ENCODE assay signal across 29 cellular contexts in genomic region chr6:70779934-70780333, GRCh38.
DNase-seq lines count a peak whose midpoint lies in the region; ATAC-seq and TF ChIP-seq lines count a peak whose summit lies in the region.
"Had no signal": no experiment of that assay in that cellular context is flagged by ENCODE, and none has a peak within 500 bp of the region (broad histone marks: within the 10 kb centered on the region; RNA-seq: fewer than 3 reads in every experiment).

No MANE protein-coding gene starts in this region.

- CTCF ChIA-PET in activated CD8-positive, alpha-beta T cell treated with anti-CD3 and anti-CD28 coated beads for 36 hours (lab: Charles Lee), result no interaction called here
- CTCF ChIA-PET in activated CD8-positive, alpha-beta T cell treated with anti-CD3 and anti-CD28 coated beads, Interleukin-2, amount 10 ng/mL, durations not matched to agents 7 days and 5 days (lab: Charles Lee), result no interaction called here

- H3K9me3 Mint-ChIP-seq in activated CD8-positive, alpha-beta T cell treated with anti-CD3 and anti-CD28 coated beads for 36 hours, result peaks cover 15% of the 10 kb centered on the region
- H3K9me3 Mint-ChIP-seq in activated CD8-positive, alpha-beta T cell treated with anti-CD3 and anti-CD28 coated beads, Interleukin-2, amount 10 ng/mL, durations not matched to agents 7 days and 5 days (ENCODE audit: insufficient read depth), result peaks cover 34% of the 10 kb centered on the region
- H3K9me3 Mint-ChIP-seq in activated naive CD8-positive, alpha-beta T cell treated with anti-CD3 and anti-CD28 coated beads, Interleukin-2, amount 50 U/mL, for 24 hours, result peaks cover 21% of the 10 kb centered on the region
- H3K9me3 Mint-ChIP-seq in activated naive CD8-positive, alpha-beta T cell treated with anti-CD3 and anti-CD28 coated beads for 36 hours, result peaks cover 27% of the 10 kb centered on the region
- H3K9me3 Mint-ChIP-seq in stimulated activated naive CD8-positive, alpha-beta T cell treated with anti-CD3 and anti-CD28 coated beads, Interleukin-15, amount 100 ng/mL, for 72 hours, result peaks cover 37 to 40% of the 10 kb centered on the region in 2 donors

- H3K27ac Mint-ChIP-seq in activated CD8-positive, alpha-beta T cell treated with anti-CD3 and anti-CD28 coated beads for 36 hours, result no peak overlapping the region
- H3K27ac Mint-ChIP-seq in activated CD8-positive, alpha-beta T cell treated with anti-CD3 and anti-CD28 coated beads, Interleukin-2, amount 10 ng/mL, durations not matched to agents 7 days and 5 days, result no peak overlapping the region
- no peak overlapping the region for H3K27ac Mint-ChIP-seq in activated naive CD8-positive, alpha-beta T cell treated with anti-CD3 and anti-CD28 coated beads, Interleukin-2, amount 50 U/mL, for 24 hours
- H3K27ac Mint-ChIP-seq in activated naive CD8-positive, alpha-beta T cell treated with anti-CD3 and anti-CD28 coated beads for 36 hours, result no peak overlapping the region
- no peak overlapping the region for H3K27ac Mint-ChIP-seq in stimulated activated naive CD8-positive, alpha-beta T cell treated with anti-CD3 and anti-CD28 coated beads, Interleukin-15, amount 100 ng/mL, for 72 hours
- H3K27ac Mint-ChIP-seq: B cell; CD4-positive, alpha-beta memory T cell; CD4-positive, alpha-beta T cell; CD8-positive, alpha-beta T cell had no signal

- no peaks in the 10 kb centered on the region for H3K4me1 Mint-ChIP-seq in activated CD8-positive, alpha-beta T cell treated with anti-CD3 and anti-CD28 coated beads for 36 hours (ENCODE audit: low read depth)
- no peaks in the 10 kb centered on the region for H3K4me1 Mint-ChIP-seq in activated CD8-positive, alpha-beta T cell treated with anti-CD3 and anti-CD28 coated beads, Interleukin-2, amount 10 ng/mL, durations not matched to agents 7 days and 5 days (ENCODE audit: low read depth)
- H3K4me1 Mint-ChIP-seq in activated naive CD8-positive, alpha-beta T cell treated with anti-CD3 and anti-CD28 coated beads, Interleukin-2, amount 50 U/mL, for 24 hours, result no peaks in the 10 kb centered on the region
- no peaks in the 10 kb centered on the region for H3K4me1 Mint-ChIP-seq in activated naive CD8-positive, alpha-beta T cell treated with anti-CD3 and anti-CD28 coated beads for 36 hours
- H3K4me1 Mint-ChIP-seq in stimulated activated naive CD8-positive, alpha-beta T cell treated with anti-CD3 and anti-CD28 coated beads, Interleukin-15, amount 100 ng/mL, for 72 hours, result no peaks in the 10 kb centered on the region
- H3K4me1 Mint-ChIP-seq: B cell, CD14-positive monocyte had no signal

- no peaks in the 10 kb centered on the region for H3K27me3 Mint-ChIP-seq in activated CD8-positive, alpha-beta T cell treated with anti-CD3 and anti-CD28 coated beads for 36 hours
- no peaks in the 10 kb centered on the region for H3K27me3 Mint-ChIP-seq in activated CD8-positive, alpha-beta T cell treated with anti-CD3 and anti-CD28 coated beads, Interleukin-2, amount 10 ng/mL, durations not matched to agents 7 days and 5 days (ENCODE audit: low read depth)
- H3K27me3 Mint-ChIP-seq in activated naive CD8-positive, alpha-beta T cell treated with anti-CD3 and anti-CD28 coated beads, Interleukin-2, amount 50 U/mL, for 24 hours, result no peaks in the 10 kb centered on the region
- H3K27me3 Mint-ChIP-seq in activated naive CD8-positive, alpha-beta T cell treated with anti-CD3 and anti-CD28 coated beads for 36 hours, result no peaks in the 10 kb centered on the region
- H3K27me3 Mint-ChIP-seq in stimulated activated naive CD8-positive, alpha-beta T cell treated with anti-CD3 and anti-CD28 coated beads, Interleukin-15, amount 100 ng/mL, for 72 hours, result no peaks in the 10 kb centered on the region
- H3K27me3 Mint-ChIP-seq: B cell; CD4-positive, alpha-beta memory T cell; CD4-positive, alpha-beta T cell; CD4-positive, CD25-positive, alpha-beta regulatory T cell; CD8-positive, alpha-beta memory T cell had no signal

- intact Hi-C loops in activated CD8-positive, alpha-beta T cell treated with anti-CD3 and anti-CD28 coated beads for 36 hours (cut with micrococcal nuclease), result no loop called here

- ATAC-seq in activated CD8-positive, alpha-beta T cell treated with anti-CD3 and anti-CD28 coated beads for 36 hours, result no peak
- no peak for ATAC-seq in activated CD8-positive, alpha-beta T cell treated with anti-CD3 and anti-CD28 coated beads, Interleukin-2, amount 10 ng/mL, durations not matched to agents 7 days and 5 days
- ATAC-seq in activated naive CD8-positive, alpha-beta T cell treated with anti-CD3 and anti-CD28 coated beads, Interleukin-2, amount 50 U/mL, for 24 hours, result peak; percentile 69
- peak; percentile 68 for ATAC-seq in stimulated activated naive CD8-positive, alpha-beta T cell treated with anti-CD3 and anti-CD28 coated beads, Interleukin-15, Interleukin-2, amounts not matched to agents 100 U/mL and 50 U/mL, for 24 hours
- ATAC-seq in stimulated activated naive CD8-positive, alpha-beta T cell treated with anti-CD3 and anti-CD28 coated beads, Interleukin-15, amount 100 ng/mL, for 72 hours, result no peak
- ATAC-seq: A549; CD8-positive, alpha-beta T cell had no signal

- POLR2A ChIA-PET in activated CD8-positive, alpha-beta T cell treated with anti-CD3 and anti-CD28 coated beads for 36 hours (lab: Charles Lee), result no interaction called here
- POLR2A ChIA-PET in activated CD8-positive, alpha-beta T cell treated with anti-CD3 and anti-CD28 coated beads, Interleukin-2, amount 10 ng/mL, durations not matched to agents 7 days and 5 days (lab: Charles Lee), result interaction anchor here (0.6 kb wide), 1 partner anchor 13 kb away, joined by 3 read pairs; no protein-coding TSS in a partner anchor

- peaks cover 46% of the 10 kb centered on the region for H3K36me3 Mint-ChIP-seq in activated CD8-positive, alpha-beta T cell treated with anti-CD3 and anti-CD28 coated beads for 36 hours (ENCODE audit: low read depth)
- H3K36me3 Mint-ChIP-seq in activated CD8-positive, alpha-beta T cell treated with anti-CD3 and anti-CD28 coated beads, Interleukin-2, amount 10 ng/mL, durations not matched to agents 7 days and 5 days (ENCODE audit: low read depth), result peaks cover 35% of the 10 kb centered on the region
- H3K36me3 Mint-ChIP-seq in activated naive CD8-positive, alpha-beta T cell treated with anti-CD3 and anti-CD28 coated beads, Interleukin-2, amount 50 U/mL, for 24 hours (ENCODE audit: low read depth), result peaks cover 52% of the 10 kb centered on the region
- H3K36me3 Mint-ChIP-seq in activated naive CD8-positive, alpha-beta T cell treated with anti-CD3 and anti-CD28 coated beads for 36 hours, result peaks cover 55% of the 10 kb centered on the region

- DNase-seq in activated CD8-positive, alpha-beta T cell treated with anti-CD3 and anti-CD28 coated beads for 36 hours, result peak; percentile 2
- no peak for DNase-seq in activated CD8-positive, alpha-beta T cell treated with anti-CD3 and anti-CD28 coated beads, Interleukin-2, amount 10 ng/mL, durations not matched to agents 7 days and 5 days
- no peak for DNase-seq in activated naive CD8-positive, alpha-beta T cell treated with anti-CD3 and anti-CD28 coated beads, Interleukin-2, amount 50 U/mL, for 24 hours
- no peak for DNase-seq in activated naive CD8-positive, alpha-beta T cell treated with anti-CD3 and anti-CD28 coated beads for 36 hours
- no peak for DNase-seq in stimulated activated naive CD8-positive, alpha-beta T cell treated with anti-CD3 and anti-CD28 coated beads, Interleukin-15, Interleukin-2, amounts not matched to agents 100 U/mL and 50 U/mL, for 24 hours
- no peak for DNase-seq in stimulated activated naive CD8-positive, alpha-beta T cell treated with anti-CD3 and anti-CD28 coated beads, Interleukin-15, amount 100 ng/mL, for 72 hours
- DNase-seq: 8988T; ACHN; AML-193; BE2C; C1 segment of cervical spinal cord; Caco-2; Calu3; CD4-positive, alpha-beta T cell; CD4-positive, CD25-positive, alpha-beta regulatory T cell; CD8-positive, alpha-beta memory T cell; CD8-positive, alpha-beta T cell; COR-L47; DMS 273 treated with DMSO at 0.1 percent for 48 hours; DMS153; DMS53; DMS79; DMS79 treated with DMSO at 0.1 percent for 48 hours; DND-41; EL had no signal

- H3K4me3 Mint-ChIP-seq in activated CD8-positive, alpha-beta T cell treated with anti-CD3 and anti-CD28 coated beads for 36 hours, result no peak overlapping the region
- H3K4me3 Mint-ChIP-seq in activated CD8-positive, alpha-beta T cell treated with anti-CD3 and anti-CD28 coated beads, Interleukin-2, amount 10 ng/mL, durations not matched to agents 7 days and 5 days, result no peak overlapping the region
- H3K4me3 Mint-ChIP-seq in activated naive CD8-positive, alpha-beta T cell treated with anti-CD3 and anti-CD28 coated beads, Interleukin-2, amount 50 U/mL, for 24 hours, result no peak overlapping the region
- H3K4me3 Mint-ChIP-seq in activated naive CD8-positive, alpha-beta T cell treated with anti-CD3 and anti-CD28 coated beads for 36 hours, result no peak overlapping the region
- no peak overlapping the region for H3K4me3 Mint-ChIP-seq in stimulated activated naive CD8-positive, alpha-beta T cell treated with anti-CD3 and anti-CD28 coated beads, Interleukin-15, amount 100 ng/mL, for 72 hours
- H3K4me3 Mint-ChIP-seq: B cell; CD14-positive monocyte; CD4-positive, alpha-beta memory T cell; CD4-positive, alpha-beta T cell; CD4-positive, CD25-positive, alpha-beta regulatory T cell; CD8-positive, alpha-beta memory T cell; CD8-positive, alpha-beta T cell had no signal

- no peak for TF ChIP-seq CTCF in activated CD8-positive, alpha-beta T cell treated with anti-CD3 and anti-CD28 coated beads for 36 hours (IDR thresholded peaks at IDR 0.05)

Comparison
In these comparisons a context has a peak if more than half of its experiments do, and no peak if none do; other contexts are left out.
1. ATAC-seq: peak in activated naive CD8-positive, alpha-beta T cell treated with anti-CD3 and anti-CD28 coated beads, Interleukin-2, amount 50 U/mL, for 24 hours (single experiment) and stimulated activated naive CD8-positive, alpha-beta T cell treated with anti-CD3 and anti-CD28 coated beads, Interleukin-15, Interleukin-2, amounts not matched to agents 100 U/mL and 50 U/mL, for 24 hours (single experiment); none in activated CD8-positive, alpha-beta T cell treated with anti-CD3 and anti-CD28 coated beads for 36 hours (single experiment), activated CD8-positive, alpha-beta T cell treated with anti-CD3 and anti-CD28 coated beads, Interleukin-2, amount 10 ng/mL, durations not matched to agents 7 days and 5 days (single experiment) and stimulated activated naive CD8-positive, alpha-beta T cell treated with anti-CD3 and anti-CD28 coated beads, Interleukin-15, amount 100 ng/mL, for 72 hours (single experiment).